ENCODE assay signal across 18 cellular contexts in genomic region chr2:43123486-43123885, GRCh38.
A peak's percentile ranks its signal among the peaks of the same experiment; 100 is the strongest.
DNase-seq lines count a peak whose midpoint lies in the region; ATAC-seq, FAIRE-seq and TF ChIP-seq lines count a peak whose summit lies in the region.
"Had no signal": no experiment of that assay in that cellular context is flagged by ENCODE, and none has a peak within 500 bp of the region (broad histone marks: within the 10 kb centered on the region; RNA-seq: fewer than 3 reads in every experiment).

No MANE protein-coding gene starts in this region.

- no peaks in the 10 kb centered on the region for H3K9me2 ChIP-seq in neural cell (ENCODE audit: insufficient read depth, low read length)

- no peaks in the 10 kb centered on the region for H3K27me3 ChIP-seq in left ventricle myocardium inferior (ENCODE audit: low read depth)
- H3K27me3 ChIP-seq in heart right ventricle = no peaks in the 10 kb centered on the region
- no peaks in the 10 kb centered on the region for H3K27me3 ChIP-seq in neural cell (ENCODE audit: insufficient read depth, low read depth, low read length)
- no peaks in the 10 kb centered on the region for H3K27me3 ChIP-seq in pancreas
- H3K27me3 ChIP-seq: SJSA1 had no signal

- H3K4me2 ChIP-seq in neural cell (ENCODE audit: low read length) = no peak overlapping the region

- H3K4me1 ChIP-seq in left ventricle myocardium inferior = peaks cover 22% of the 10 kb centered on the region
- peaks cover 0 to 42% (median 25%) of the 10 kb centered on the region in 9 donors for H3K4me1 ChIP-seq in heart right ventricle
- no peaks in the 10 kb centered on the region for H3K4me1 ChIP-seq in urinary bladder (ENCODE audit: insufficient read depth)
- no peaks in the 10 kb centered on the region for H3K4me1 ChIP-seq in pancreas

- no peak overlapping the region for H3K9ac ChIP-seq in neural cell (ENCODE audit: low read length)

- no peak overlapping the region for H3K4me3 ChIP-seq in left ventricle myocardium inferior
- no peak overlapping the region for H3K4me3 ChIP-seq in heart right ventricle
- peak overlapping the region; percentile 53 for H3K4me3 ChIP-seq in neural cell (ENCODE audit: low read length)
- no peak overlapping the region for H3K4me3 ChIP-seq in urinary bladder (ENCODE audit: low read depth, low read length)
- H3K4me3 ChIP-seq in pancreas = no peak overlapping the region
- H3K4me3 ChIP-seq: SJSA1 had no signal

- FAIRE-seq in pancreas (lab: Jason Lieb, UNC) = no peak
- FAIRE-seq: A204.1 had no signal

- H3K9me3 ChIP-seq in left ventricle myocardium inferior (replicated peaks) = peaks cover 13% of the 10 kb centered on the region
- H3K9me3 ChIP-seq in heart right ventricle = peaks cover 0 to 14% (median 0%) of the 10 kb centered on the region in 11 donors
- peaks cover 2% of the 10 kb centered on the region for H3K9me3 ChIP-seq in neural cell (ENCODE audit: low read length)
- no peaks in the 10 kb centered on the region for H3K9me3 ChIP-seq in pancreas

- peaks cover 0 to under 1% (median 0%) of the 10 kb centered on the region in 3 donors for H3K27me3 Mint-ChIP-seq in immature natural killer cell (ENCODE audit: low read depth in 3 of 3)

- H3K4me3 Mint-ChIP-seq in immature natural killer cell = no peak overlapping the region
- H3K4me3 Mint-ChIP-seq: H9 had no signal

- peaks cover 3 to 11% (median 3%) of the 10 kb centered on the region in 3 donors for H3K36me3 Mint-ChIP-seq in immature natural killer cell
- H3K36me3 Mint-ChIP-seq: CD4-positive, CD25-positive, alpha-beta regulatory T cell had no signal

- H3K4me1 Mint-ChIP-seq in immature natural killer cell = peaks cover 14 to 28% of the 10 kb centered on the region in 2 donors

- TF ChIP-seq EP300 in neural cell (conservative IDR thresholded peaks at IDR 0.05; ENCODE audit: poor library complexity, severe bottlenecking) = no peak

- no peak overlapping the region for H2AFZ ChIP-seq in neural cell (ENCODE audit: low read depth, low read length)

- peaks cover 0 to 1% (median 0%) of the 10 kb centered on the region in 6 donors for H3K9me3 Mint-ChIP-seq in immature natural killer cell

- DNase-seq in left ventricle myocardium inferior (no peak), heart right ventricle (no peak), RWPE1 (ENCODE audit: low spot score) (no peak), immature natural killer cell (no peak), pancreas (no peak), GM20000 (ENCODE audit: low spot score) (no peak)
- DNase-seq: Calu3; CD4-positive, CD25-positive, alpha-beta regulatory T cell; H9; NCI-H1105 treated with DMSO at 0.1 percent for 48 hours; NCI-H187; NCI-H446; OCI-M1; RPMI8226 had no signal

- no peaks in the 10 kb centered on the region for H3F3A ChIP-seq in neural cell (ENCODE audit: insufficient read depth, low read length, poor library complexity, severe bottlenecking)

- intact Hi-C loops in left ventricle myocardium inferior (cut with micrococcal nuclease) (loop anchor here (10.0 kb wide), 1 partner anchor 361 kb away; no protein-coding TSS in a partner anchor), heart right ventricle (cut with DNase I) (loop anchor here in 2 of 10 donors (10.0 kb wide), 2 partner anchors 99 to 351 kb away; no protein-coding TSS in a partner anchor), pancreas (cut with DNase I) (no loop called here)

- WGBS in heart right ventricle, 2 donors = 65 to 76% methylated on average over 8 of the region's 8 CpGs
- 41% methylated on average over 8 of the region's 8 CpGs for WGBS in urinary bladder
- 71% methylated on average over 8 of the region's 8 CpGs for WGBS in pancreas, 2 donors

- TF ChIP-seq RAD21 in neural cell (conservative IDR thresholded peaks at IDR 0.05) = no peak

- ATAC-seq in heart right ventricle (no peak), pancreas (no peak)

- CTCF ChIA-PET in RWPE1 (lab: Yijun Ruan, JAX) = no interaction called here

- POLR2A ChIA-PET in RWPE1 (lab: Yijun Ruan, JAX; ENCODE audit: low non-redundant PET) = no interaction called here

- TF ChIP-seq CTCF in left ventricle myocardium inferior (IDR thresholded peaks at IDR 0.05; ENCODE audit: borderline replicate concordance) (no peak), heart right ventricle (IDR thresholded peaks at IDR 0.05) (no peak), RWPE1 (conservative IDR thresholded peaks at IDR 0.05; ENCODE audit: low read depth) (no peak), neural cell (IDR thresholded peaks at IDR 0.05; ENCODE audit: poor library complexity, severe bottlenecking) (no peak), pancreas (IDR thresholded peaks at IDR 0.05) (no peak), GM20000 (IDR thresholded peaks at IDR 0.05; ENCODE audit: extremely low read depth, missing control alignments) (no peak)

- H3K27ac ChIP-seq in left ventricle myocardium inferior (replicated peaks) = peak overlapping the region; percentile 23
- peak overlapping the region in 2 of 10 donors; percentile 10 to 29 for H3K27ac ChIP-seq in heart right ventricle
- peak overlapping the region; percentile 98 for H3K27ac ChIP-seq in RWPE1
- H3K27ac ChIP-seq in neural cell (ENCODE audit: low read length) = no peak overlapping the region
- peak overlapping the region; percentile 40 for H3K27ac ChIP-seq in urinary bladder (ENCODE audit: low read depth)
- no peak overlapping the region for H3K27ac ChIP-seq in pancreas
- H3K27ac ChIP-seq: SJSA1 had no signal

- H3K27ac Mint-ChIP-seq in immature natural killer cell = no peak overlapping the region

- no peaks in the 10 kb centered on the region for H3K79me2 ChIP-seq in neural cell (replicated peaks; ENCODE audit: insufficient read depth, low read length)

- H3K36me3 ChIP-seq in left ventricle myocardium inferior (no peaks in the 10 kb centered on the region), heart right ventricle (no peaks in the 10 kb centered on the region), neural cell (ENCODE audit: insufficient read depth, low read length) (no peaks in the 10 kb centered on the region), urinary bladder (ENCODE audit: insufficient read depth) (no peaks in the 10 kb centered on the region), pancreas (no peaks in the 10 kb centered on the region)
- H3K36me3 ChIP-seq: SJSA1 had no signal

- H4K20me1 ChIP-seq in neural cell (ENCODE audit: insufficient read depth) = no peaks in the 10 kb centered on the region

TF ChIP-seq in neural cell, 6 proteins besides CTCF, POLR2A, EP300 and RAD21:
- TF ChIP-seq REST (IDR thresholded peaks at IDR 0.05; ENCODE audit: borderline replicate concordance) (no peak), MXI1 (conservative IDR thresholded peaks at IDR 0.05; ENCODE audit: poor library complexity, severe bottlenecking) (no peak), EZH2 (IDR thresholded peaks at IDR 0.05; ENCODE audit: borderline replicate concordance, insufficient read depth, low read length, poor library complexity, severe bottlenecking) (no peak), TAF1 (IDR thresholded peaks at IDR 0.05; ENCODE audit: low read depth) (no peak), POLR2AphosphoS5 (IDR thresholded peaks at IDR 0.05) (no peak), SMC3 (conservative IDR thresholded peaks at IDR 0.05; ENCODE audit: poor library complexity) (no peak)

Comparison
In these comparisons a context has a peak if more than half of its experiments do, and no peak if none do; other contexts are left out.
1. H3K27ac ChIP-seq: peak in left ventricle myocardium inferior (single experiment), RWPE1 (single experiment) and urinary bladder (single experiment); none in neural cell (single experiment) and pancreas (0 of 4).